In genomic region chr17:21284319-21285163, GRCh38 we compare ENCODE assay signal across 8 cellular contexts. TPM values are rescaled to one million over a fixed set of nuclear protein-coding genes. Genes with fewer than 3 reads are reported as not detected.
DNase-seq lines count a peak whose midpoint lies in the region; ATAC-seq and TF ChIP-seq lines count a peak whose summit lies in the region.

Gene MAP2K3 (plus strand): TSS chr17:21284711. CDS start chr17:21284921, 210 bp downstream.

- ATAC-seq in GM19324 (IDR thresholded peaks at IDR 0.05; ENCODE audit: low FRiP score, unreplicated experiment) (peak; percentile 82), HG03469 (IDR thresholded peaks at IDR 0.05; ENCODE audit: unreplicated experiment) (peak; percentile 62), left lobe of liver (peak; percentile 73)

- DNase-seq in BJ (ENCODE audit: low read depth) (peak; percentile 96), NCI-H526 treated with DMSO at 0.1 percent for 48 hours (lab: John Stamatoyannopoulos, UW) (peak; percentile 91), dedifferentiated amniotic fluid mesenchymal stem cell (ENCODE audit: extremely low spot score) (peak; percentile 99), left lobe of liver (ENCODE audit: low spot score) (peak; percentile 99)
- DNase-seq in activated CD4-positive, alpha-beta T cell treated with anti-CD3 and anti-CD28 coated beads, Interleukin-2, amount 10 ng/mL, durations not matched to agents 7 days and 5 days = peak; percentile 97
- peak; percentile 95 for DNase-seq in stimulated activated CD4-positive, alpha-beta T cell treated with anti-CD3 and anti-CD28 coated beads, Interleukin-2, amount 100 ng/mL, for 4 hours (ENCODE audit: low read depth)

- peaks cover 55% of the 10 kb centered on the region for H3K4me1 Mint-ChIP-seq in activated CD4-positive, alpha-beta T cell treated with anti-CD3 and anti-CD28 coated beads, Interleukin-2, amount 10 ng/mL, durations not matched to agents 7 days and 5 days

- H3K27me3 Mint-ChIP-seq in activated CD4-positive, alpha-beta T cell treated with anti-CD3 and anti-CD28 coated beads, Interleukin-2, amount 10 ng/mL, durations not matched to agents 7 days and 5 days = no peaks in the 10 kb centered on the region

- POLR2A ChIA-PET in BJ (lab: Charles Lee) = interaction anchor here (0.9 kb wide), 1 partner anchor 9 kb away, joined by 3 read pairs; no protein-coding TSS in a partner anchor
- POLR2A ChIA-PET in activated CD4-positive, alpha-beta T cell treated with anti-CD3 and anti-CD28 coated beads, Interleukin-2, amount 10 ng/mL, durations not matched to agents 7 days and 5 days (lab: Charles Lee) = no interaction called here

- no peaks in the 10 kb centered on the region for H3K27me3 ChIP-seq in BJ (ENCODE audit: control insufficient read depth, insufficient read depth, low read length)

- H3K36me3 ChIP-seq in BJ (ENCODE audit: control insufficient read depth, insufficient read depth, low read length) = no peaks in the 10 kb centered on the region; the same call in 1 of the 2 replicates

- no peaks in the 10 kb centered on the region for H3K9me3 Mint-ChIP-seq in activated CD4-positive, alpha-beta T cell treated with anti-CD3 and anti-CD28 coated beads, Interleukin-2, amount 10 ng/mL, durations not matched to agents 7 days and 5 days

- CTCF ChIA-PET in BJ (lab: Yijun Ruan, JAX) = interaction anchor here (1.0 to 1.3 kb wide), 2 partner anchors 66 to 155 kb away, joined by 4 to 6 read pairs; no protein-coding TSS in a partner anchor
- CTCF ChIA-PET in activated CD4-positive, alpha-beta T cell treated with anti-CD3 and anti-CD28 coated beads, Interleukin-2, amount 10 ng/mL, durations not matched to agents 7 days and 5 days (lab: Charles Lee) = interaction anchor here (0.8 kb wide), 1 partner anchor 9 kb away, joined by 3 read pairs; no protein-coding TSS in a partner anchor

- peak within 1 kb of the TSS; percentile 79 for H3K4me3 ChIP-seq in BJ (ENCODE audit: low read depth, low read length)

- peak within 1 kb of the TSS; percentile 93 for H3K27ac Mint-ChIP-seq in activated CD4-positive, alpha-beta T cell treated with anti-CD3 and anti-CD28 coated beads, Interleukin-2, amount 10 ng/mL, durations not matched to agents 7 days and 5 days

- no peak for TF ChIP-seq CTCF in BJ (IDR thresholded peaks at IDR 0.05; ENCODE audit: insufficient read depth, low read depth, low read length)

- H3K4me3 Mint-ChIP-seq in activated CD4-positive, alpha-beta T cell treated with anti-CD3 and anti-CD28 coated beads, Interleukin-2, amount 10 ng/mL, durations not matched to agents 7 days and 5 days = peak within 1 kb of the TSS; percentile 97

- H3K36me3 Mint-ChIP-seq in activated CD4-positive, alpha-beta T cell treated with anti-CD3 and anti-CD28 coated beads, Interleukin-2, amount 10 ng/mL, durations not matched to agents 7 days and 5 days (ENCODE audit: low read depth) = peaks cover 9% of the 10 kb centered on the region

RNA-seq across cellular contexts. Expression of gene MAP2K3, which starts in this region (rescaled TPM):
- polyA plus RNA-seq in BJ (2011; rRNA removed) = 22.9 and 41.8 TPM in 2 replicates
- polyA minus RNA-seq in BJ (2011; rRNA and poly(A)+ RNA removed) = 38.5 and 58.0 TPM in 2 replicates
- total RNA-seq in activated CD4-positive, alpha-beta T cell treated with anti-CD3 and anti-CD28 coated beads, Interleukin-2, amount 10 ng/mL, durations not matched to agents 7 days and 5 days = 10 to 100 TPM; 41.7 to 52.8 TPM
- 71.5 TPM for total RNA-seq in left lobe of liver

Comparison
In these comparisons a context has a peak if more than half of its experiments do, and no peak if none do; other contexts are left out.
1. Peak in every context shown above with its lines: DNase-seq, ATAC-seq and H3K4me3 ChIP-seq.